1 cellular context compared by ENCODE assay signal in genomic region chr16:27268376-27269299, GRCh38.
TF ChIP-seq lines count a peak whose summit lies in the region.

NSMCE1 (minus strand) TSS chr16:27268772; CDS start chr16:27257570, 11,202 bp downstream.

TF ChIP-seq in HepG2, 621 proteins besides CTCF, POLR2A, EP300 and RAD21 (continued from another document and continues in another):
- TF ChIP-seq BCLAF1 (IDR thresholded peaks at IDR 0.05) (no peak), NFATC3 (CRISPR knock-in tag; IDR thresholded peaks at IDR 0.05) (no peak), JUND (CRISPR knock-in tag; IDR thresholded peaks at IDR 0.05) (no peak), RFXAP (CRISPR knock-in tag; IDR thresholded peaks at IDR 0.05; ENCODE audit: borderline replicate concordance) (peak; percentile 61), ZFAT (CRISPR knock-in tag; conservative IDR thresholded peaks at IDR 0.05) (no peak), ZNF30 (CRISPR knock-in tag; IDR thresholded peaks at IDR 0.05) (no peak), GLMP (CRISPR knock-in tag; IDR thresholded peaks at IDR 0.05; ENCODE audit: borderline replicate concordance) (no peak), ZNF776 (CRISPR knock-in tag; IDR thresholded peaks at IDR 0.05) (peak; percentile 53; the same call in 1 of the 2 replicates), ZSCAN29 (CRISPR knock-in tag; conservative IDR thresholded peaks at IDR 0.05) (no peak), ARNTL (CRISPR knock-in tag; IDR thresholded peaks at IDR 0.05) (peak; percentile 25; the same call in 1 of the 2 replicates), ZNF616 (CRISPR knock-in tag; IDR thresholded peaks at IDR 0.05; ENCODE audit: low read depth) (no peak), ZNF253 (CRISPR knock-in tag; IDR thresholded peaks at IDR 0.05; ENCODE audit: borderline replicate concordance) (0 out of 2 replicates have a peak, but pooled peaks have one; percentile 60), ZSCAN12 (CRISPR knock-in tag; IDR thresholded peaks at IDR 0.05) (peak; percentile 55; the same call in 1 of the 2 replicates), PCBP1 (IDR thresholded peaks at IDR 0.05; ENCODE audit: borderline replicate concordance, low read depth, low read length) (peak; percentile 99), MBD4 (IDR thresholded peaks at IDR 0.05; ENCODE audit: borderline replicate concordance, low read length) (no peak), ARHGAP35 (CRISPR knock-in tag; IDR thresholded peaks at IDR 0.05; ENCODE audit: borderline replicate concordance) (peak; percentile 89), ARID3A (IDR thresholded peaks at IDR 0.05; ENCODE audit: low read depth, low read length) (no peak; the same call in 1 of the 2 replicates), STAG1 (CRISPR knock-in tag; IDR thresholded peaks at IDR 0.05) (no peak), ZBED4 (CRISPR knock-in tag; IDR thresholded peaks at IDR 0.05; ENCODE audit: borderline replicate concordance) (peak; percentile 65; the same call in 1 of the 2 replicates), ZZZ3 (CRISPR knock-in tag; IDR thresholded peaks at IDR 0.05; ENCODE audit: borderline replicate concordance) (peak; percentile 39; the same call in 1 of the 2 replicates), HBP1 (CRISPR knock-in tag; IDR thresholded peaks at IDR 0.05; ENCODE audit: low read depth) (peak; percentile 93), ZNF768 (CRISPR knock-in tag; IDR thresholded peaks at IDR 0.05) (peak; percentile 25; the same call in 1 of the 2 replicates), NONO (IDR thresholded peaks at IDR 0.05) (no peak), NONO (CRISPR knock-in tag; conservative IDR thresholded peaks at IDR 0.05) (peak; percentile 89), ZNF781 (CRISPR knock-in tag; IDR thresholded peaks at IDR 0.05; ENCODE audit: borderline replicate concordance, not compliant biosample characterization) (peak; percentile 76), HIVEP1 (CRISPR knock-in tag; IDR thresholded peaks at IDR 0.05) (peak; percentile 88), RXRA (CRISPR knock-in tag; IDR thresholded peaks at IDR 0.05) (peak; percentile 27; the same call in 1 of the 2 replicates), ZNF766 (CRISPR knock-in tag; IDR thresholded peaks at IDR 0.05; ENCODE audit: borderline replicate concordance) (no peak; the same call in 1 of the 2 replicates), ZNF740 (CRISPR knock-in tag; IDR thresholded peaks at IDR 0.05) (no peak), CENPBD1 (CRISPR knock-in tag; IDR thresholded peaks at IDR 0.05; ENCODE audit: borderline replicate concordance, low read depth) (no peak), HOMEZ (CRISPR knock-in tag; IDR thresholded peaks at IDR 0.05; ENCODE audit: low read depth) (peak; percentile 62), HMGXB4 (CRISPR knock-in tag; IDR thresholded peaks at IDR 0.05; ENCODE audit: borderline replicate concordance in 1 of 2, low read depth in 1 of 2) (peak; percentile 82 to 89), GZF1 (CRISPR knock-in tag; IDR thresholded peaks at IDR 0.05) (0 out of 2 replicates have a peak, but pooled peaks have one; percentile 51), CENPX (CRISPR knock-in tag; IDR thresholded peaks at IDR 0.05) (no peak), DMTF1 (CRISPR knock-in tag; IDR thresholded peaks at IDR 0.05) (no peak), AKAP8 (CRISPR knock-in tag; IDR thresholded peaks at IDR 0.05) (no peak; the same call in none of the 2 replicates), SRY (CRISPR knock-in tag; IDR thresholded peaks at IDR 0.05) (peak; percentile 83), ZNF605 (CRISPR knock-in tag; IDR thresholded peaks at IDR 0.05) (peak; percentile 92), SNAI1 (CRISPR knock-in tag; IDR thresholded peaks at IDR 0.05; ENCODE audit: borderline replicate concordance) (no peak), MTA3 (CRISPR knock-in tag; IDR thresholded peaks at IDR 0.05) (no peak), SRF (IDR thresholded peaks at IDR 0.05; ENCODE audit: low read depth, low read length) (no peak), SRSF9 (IDR thresholded peaks at IDR 0.05; ENCODE audit: borderline replicate concordance, insufficient read depth, low read depth, low read length, poor library complexity, severe bottlenecking) (no peak), IKZF5 (CRISPR knock-in tag; IDR thresholded peaks at IDR 0.05) (peak; percentile 38; the same call in 1 of the 2 replicates), ZNF614 (CRISPR knock-in tag; IDR thresholded peaks at IDR 0.05; ENCODE audit: borderline replicate concordance) (no peak; the same call in 1 of the 2 replicates)
